ENCODE assay signal across 24 cellular contexts in genomic region chr13:36914648-36915047, GRCh38. TPM values are rescaled to one million over a fixed set of nuclear protein-coding genes. Genes with fewer than 3 reads are reported as not detected.
DNase-seq lines count a peak whose midpoint lies in the region; ATAC-seq, FAIRE-seq and TF ChIP-seq lines count a peak whose summit lies in the region.
"Had no signal": no experiment of that assay in that cellular context is flagged by ENCODE, and none has a peak within 500 bp of the region (broad histone marks: within the 10 kb centered on the region; RNA-seq: fewer than 3 reads in every experiment).

No MANE protein-coding gene starts in this region.

- no peak for TF ChIP-seq POLR2A in HepG2 (IDR thresholded peaks at IDR 0.05; ENCODE audit: insufficient read depth in 1 of 2, low read depth in 2 of 2, low read length in 2 of 2)
- no peak for TF ChIP-seq POLR2A in right lobe of liver (IDR thresholded peaks at IDR 0.05)
- no peak for TF ChIP-seq POLR2A in esophagus muscularis mucosa (IDR thresholded peaks at IDR 0.05; ENCODE audit: low read depth)

- no peaks in the 10 kb centered on the region for H4K20me1 ChIP-seq in HepG2 (ENCODE audit: insufficient read depth, low read length)

- H3K36me3 ChIP-seq in HepG2 (replicated peaks in 1 of 2; ENCODE audit: control insufficient read depth in 1 of 2, insufficient read depth in 2 of 2, low read length in 2 of 2): no peaks in the 10 kb centered on the region
- no peaks in the 10 kb centered on the region for H3K36me3 ChIP-seq in right lobe of liver
- H3K36me3 ChIP-seq in esophagus muscularis mucosa: no peaks in the 10 kb centered on the region
- H3K36me3 ChIP-seq: MG63, Peyer's patch had no signal

- no peak overlapping the region for H3K27ac ChIP-seq in HepG2 (ENCODE audit: extremely low read length, insufficient read depth, low read length)
- no peak overlapping the region for H3K27ac ChIP-seq in right lobe of liver
- H3K27ac ChIP-seq in esophagus muscularis mucosa (replicated peaks in 1 of 4): peak overlapping the region in 3 of 4 donors; percentile 3 to 89 (median 3)
- no peak overlapping the region for H3K27ac ChIP-seq in coronary artery
- H3K27ac ChIP-seq: Peyer's patch had no signal

- BruUV-seq in HepG2 (replicated peaks; lab: Mats Ljungman, UMichigan): no TSS peak

- TF ChIP-seq EP300 in HepG2 (IDR thresholded peaks at IDR 0.05; ENCODE audit: low read depth in 2 of 2, low read length in 2 of 2) (no peak), HepG2 (CRISPR knock-in tag; IDR thresholded peaks at IDR 0.05; ENCODE audit: borderline replicate concordance) (no peak), esophagus muscularis mucosa (IDR thresholded peaks at IDR 0.05) (no peak)

- no peak for TF ChIP-seq CTCF in HepG2 (CRISPR knock-in tag; IDR thresholded peaks at IDR 0.05)
- no peak for TF ChIP-seq CTCF in right lobe of liver (IDR thresholded peaks at IDR 0.05)
- TF ChIP-seq CTCF in esophagus muscularis mucosa (IDR thresholded peaks at IDR 0.05): no peak
- TF ChIP-seq CTCF in coronary artery (IDR thresholded peaks at IDR 0.05): no peak

- no peak for TF ChIP-seq RAD21 in HepG2 (CRISPR knock-in tag; IDR thresholded peaks at IDR 0.05)

- CTCF ChIA-PET in HepG2 (lab: Yijun Ruan, JAX; ENCODE audit: low intra/inter-chr PET ratio, low total read pairs): no interaction called here

- no peak for FAIRE-seq in HepG2 (lab: Jason Lieb, UNC)
- FAIRE-seq: A204.1, GM12878, HTR-8/SVneo had no signal

- H3K4me3 ChIP-seq in HepG2 (replicated peaks in 1 of 3; ENCODE audit: insufficient read depth in 1 of 3, low read depth in 2 of 3, low read length in 3 of 3) (no peak overlapping the region), right lobe of liver (no peak overlapping the region), esophagus muscularis mucosa (no peak overlapping the region), coronary artery (no peak overlapping the region)
- H3K4me3 ChIP-seq: GM12878, MG63, Peyer's patch had no signal

- no peaks in the 10 kb centered on the region for H3K27me3 ChIP-seq in HepG2 (ENCODE audit: control insufficient read depth in 1 of 2, insufficient read depth in 2 of 2, low read length in 2 of 2)
- H3K27me3 ChIP-seq in right lobe of liver: no peaks in the 10 kb centered on the region
- no peaks in the 10 kb centered on the region for H3K27me3 ChIP-seq in esophagus muscularis mucosa
- H3K27me3 ChIP-seq: MG63 had no signal

- H3K4me1 ChIP-seq in HepG2 (ENCODE audit: insufficient read depth, low read length) (peaks cover 53% of the 10 kb centered on the region), right lobe of liver (peaks cover 0 to 11% (median 0%) of the 10 kb centered on the region in 4 donors), esophagus muscularis mucosa (peaks cover 8 to 65% (median 45%) of the 10 kb centered on the region in 4 donors)
- H3K4me1 ChIP-seq: Caco-2 had no signal

- no peak overlapping the region for H3K4me2 ChIP-seq in HepG2 (ENCODE audit: low read depth, low read length)

- ATAC-seq in HepG2 (no peak), right lobe of liver (no peak), GM19397 (IDR thresholded peaks at IDR 0.05; ENCODE audit: unreplicated experiment) (no peak), HG03196 (IDR thresholded peaks at IDR 0.05; ENCODE audit: unreplicated experiment) (no peak)
- ATAC-seq: CD8-positive, alpha-beta T cell; GM12878; T-cell had no signal

- in situ Hi-C loops in HepG2 (cut with HindIII; ENCODE audit: extremely low pct_ligation_motif_present, low pct_unique_long_range_greater_than_20kb): no loop called here

- DNase-seq in HepG2 (ENCODE audit: low spot score) (no peak), right lobe of liver (no peak), NCI-H69 (lab: John Stamatoyannopoulos, UW) (peak; percentile 16), esophagus muscularis mucosa (ENCODE audit: extremely low spot score) (no peak), coronary artery (ENCODE audit: low spot score) (no peak)
- DNase-seq in activated naive CD4-positive, alpha-beta T cell treated with anti-CD3 and anti-CD28 coated beads, Interleukin-2, amount 50 U/mL, for 16 hours: no peak
- DNase-seq: Caco-2; CD8-positive, alpha-beta T cell; DMS 273 treated with DMSO at 0.1 percent for 48 hours; DMS79; EL; GDM1; H7; KG1; MG63; NCI-H2029; OCI-M1; Peyer's patch; T-cell had no signal

- H3K9me3 ChIP-seq in HepG2 (ENCODE audit: low read length) (no peaks in the 10 kb centered on the region), right lobe of liver (no peaks in the 10 kb centered on the region), esophagus muscularis mucosa (no peaks in the 10 kb centered on the region)
- H3K9me3 ChIP-seq: Caco-2, MG63, Peyer's patch had no signal

- H3K79me2 ChIP-seq in HepG2 (ENCODE audit: insufficient read depth, low read length): peaks cover 63% of the 10 kb centered on the region

- WGBS in HepG2 (ENCODE audit: low lambda C conversion rate): 98% methylated on average over 4 of the region's 4 CpGs
- WGBS in right lobe of liver (ENCODE audit: insufficient coverage, low coverage, low lambda C conversion rate, missing lambda C conversion rate): 59% methylated on average over 4 of the region's 4 CpGs
- 68% methylated on average over 4 of the region's 4 CpGs for WGBS in esophagus muscularis mucosa

- H2AFZ ChIP-seq in HepG2 (ENCODE audit: low read length): no peak overlapping the region

- no peak overlapping the region for H3K9ac ChIP-seq in HepG2 (ENCODE audit: insufficient read depth, low read depth, low read length)

- intact Hi-C loops in HepG2 (cut with micrococcal nuclease; ENCODE audit: unreplicated experiment): no loop called here
- intact Hi-C loops in right lobe of liver (cut with DNase I): no loop called here
- intact Hi-C loops in esophagus muscularis mucosa (cut with DNase I): loop anchor here (5.0 kb wide), 1 partner anchor 37 kb away; no protein-coding TSS in a partner anchor

- POLR2A ChIA-PET in HepG2 (lab: Yijun Ruan, JAX): no interaction called here

TF ChIP-seq in HepG2, 621 proteins besides CTCF, POLR2A, EP300 and RAD21:
- no peak for TF ChIP-seq ZZZ3 (CRISPR knock-in tag; IDR thresholded peaks at IDR 0.05; ENCODE audit: borderline replicate concordance)
- peak; percentile 16; the same call in 1 of the 2 replicates for TF ChIP-seq CEBPB (IDR thresholded peaks at IDR 0.05; ENCODE audit: borderline replicate concordance, low read depth, low read length)

RNA-seq across cellular contexts. Expression of gene SMAD9, which starts 5.4 kb away (rescaled TPM):
- total RNA-seq in HepG2 (2016; rRNA removed; fragmentation: Illumina TruSeq; extraction: Trizol) (4.2 and 6.3 TPM in 2 replicates), right lobe of liver (1 to 10 TPM in 4 of 6 experiments, under 1 TPM in 2; 0.80 to 1.5 (median 1.3) TPM), esophagus muscularis mucosa (100 to 1,000 TPM in 1 of 4 donors, 10 to 100 TPM in 3; 44.0 to 108 (median 69.0) TPM)
- total RNA-seq in HepG2 (2016; cell fraction: cytosol; rRNA removed; fragmentation: Illumina TruSeq; extraction: Trizol; ENCODE audit: low read depth): 1.2 and 1.3 TPM in 2 replicates
- 5.1 and 5.7 TPM in 2 replicates for total RNA-seq in HepG2 (2016; cell fraction: insoluble cytoplasmic fraction; rRNA removed; fragmentation: Illumina TruSeq; extraction: Trizol)
- 3.9 and 4.0 TPM in 2 replicates for total RNA-seq in HepG2 (2016; cell fraction: membrane; rRNA removed; fragmentation: Illumina TruSeq; extraction: Trizol)
- total RNA-seq in HepG2 (2016; cell fraction: nucleus; rRNA removed; fragmentation: Illumina TruSeq; extraction: Trizol): 5.0 and 5.1 TPM in 2 replicates
- 6.0 and 7.7 TPM in 2 replicates for polyA plus RNA-seq in HepG2 (2011; rRNA removed)
- polyA plus RNA-seq in HepG2 (2011; cell fraction: cytosol; rRNA removed): 3.7 and 4.0 TPM in 2 replicates
- 8.9 and 13.5 TPM in 2 replicates for polyA plus RNA-seq in HepG2 (2011; cell fraction: nucleus; rRNA removed)
- 4.5 and 5.4 TPM in 2 replicates for polyA plus RNA-seq in HepG2 (2012)
- polyA plus RNA-seq in HepG2 (2016; cell fraction: cytosol; fragmentation: Illumina TruSeq; extraction: Trizol; ENCODE audit: low read depth): 0.35 and 0.44 TPM in 2 replicates
- polyA plus RNA-seq in HepG2 (2016; cell fraction: insoluble cytoplasmic fraction; fragmentation: Illumina TruSeq; extraction: Trizol; ENCODE audit: low read depth): 5.0 and 5.5 TPM in 2 replicates
- 1.8 and 2.1 TPM in 2 replicates for polyA plus RNA-seq in HepG2 (2016; cell fraction: membrane; fragmentation: Illumina TruSeq; extraction: Trizol; ENCODE audit: low read depth)
- 6.4 and 7.3 TPM in 2 replicates for polyA plus RNA-seq in HepG2 (2016; cell fraction: nucleus; fragmentation: Illumina TruSeq; extraction: Trizol; ENCODE audit: insufficient read depth, low read depth)
- polyA minus RNA-seq in HepG2 (2011; rRNA and poly(A)+ RNA removed; ENCODE audit: low replicate concordance): 14.6 TPM in 1 of 2 replicates, not detected in the other
- 8.3 and 8.5 TPM in 2 replicates for polyA minus RNA-seq in HepG2 (2011; cell fraction: cytosol; rRNA and poly(A)+ RNA removed)
- 9.7 and 10.6 TPM in 2 replicates for polyA minus RNA-seq in HepG2 (2011; cell fraction: nucleus; rRNA and poly(A)+ RNA removed)
- total RNA-seq: CD8-positive, alpha-beta T cell; GM12878 had no signal

Comparison
In these comparisons a context has a peak if more than half of its experiments do, and no peak if none do; other contexts are left out.
1. H3K27ac ChIP-seq: peak in esophagus muscularis mucosa (3 of 4); none in HepG2 (single experiment), right lobe of liver (0 of 3) and coronary artery (0 of 2).
2. RNA of gene SMAD9, which starts 5.4 kb away (total RNA-seq): 44.0 to 108 TPM in esophagus muscularis mucosa; 1.2 to 6.3 TPM in HepG2 and 0.80 to 1.5 TPM in right lobe of liver; every median in the first group is over 4 times any median in the second.